16 cellular contexts compared by ENCODE assay signal in the genomic region with DNA sequence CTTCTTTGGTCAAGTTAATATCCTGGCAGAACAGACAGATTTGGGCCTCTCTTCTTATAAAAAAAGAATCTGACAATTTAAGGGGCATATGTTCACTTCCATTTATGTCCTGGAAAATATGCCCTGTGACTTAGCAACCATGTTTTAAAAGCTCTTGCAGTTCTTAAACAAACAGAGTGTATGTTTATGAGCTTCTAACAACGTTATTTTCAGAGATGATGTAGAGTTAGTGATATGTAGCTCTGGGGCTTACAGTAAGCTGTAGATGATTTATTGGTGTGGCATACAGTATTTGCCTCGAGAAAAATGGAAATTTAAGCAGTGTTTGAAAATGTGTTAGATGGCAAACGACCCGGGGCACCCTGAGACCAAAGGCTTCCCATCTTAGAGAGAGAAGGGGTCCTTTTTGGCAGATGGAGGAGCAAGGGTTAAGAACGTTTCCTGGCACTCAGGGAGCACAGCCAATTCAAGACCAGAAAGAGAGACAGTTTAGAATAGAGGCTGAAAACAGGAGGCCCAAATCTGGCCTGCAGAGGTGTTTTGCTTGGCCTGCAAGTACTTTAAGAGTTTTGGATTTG.
DNase-seq lines count a peak whose midpoint lies in the region; ATAC-seq and TF ChIP-seq lines count a peak whose summit lies in the region.
"Had no signal": no experiment of that assay in that cellular context is flagged by ENCODE, and none has a peak within 500 bp of the region (broad histone marks: within the 10 kb centered on the region; RNA-seq: fewer than 3 reads in every experiment).

No MANE protein-coding gene starts in this region.

- H3K27me3 Mint-ChIP-seq in HFFc6 (ENCODE audit: insufficient read depth): no peaks in the 10 kb centered on the region
- H3K27me3 Mint-ChIP-seq: activated naive CD8-positive, alpha-beta T cell had no signal

- 32% methylated on average over 5 of the region's 5 CpGs for WGBS in hepatocyte (ENCODE audit: low lambda C conversion rate, missing lambda C conversion rate)

- H3K4me3 Mint-ChIP-seq in HFFc6: peak overlapping the region; percentile 27
- H3K4me3 Mint-ChIP-seq: activated naive CD8-positive, alpha-beta T cell; activated T-cell treated with anti-CD3 and anti-CD28 coated beads, Interleukin-2, amount 50 U/mL, for 4 hours had no signal

- peaks cover 85% of the 10 kb centered on the region for H3K4me1 Mint-ChIP-seq in HFFc6 (ENCODE audit: low read depth)

- H3K9me2 ChIP-seq in hepatocyte (replicated peaks; ENCODE audit: insufficient read depth): no peaks in the 10 kb centered on the region

- H3K9me3 ChIP-seq in hepatocyte (ENCODE audit: low read depth) (no peaks in the 10 kb centered on the region), gastrocnemius medialis (no peaks in the 10 kb centered on the region)
- H3K9me3 ChIP-seq: BE2C, breast epithelium had no signal

- peak overlapping the region; percentile 10 for H3K4me2 ChIP-seq in hepatocyte

- no peak for TF ChIP-seq POLR2A in gastrocnemius medialis (IDR thresholded peaks at IDR 0.05)

- peak overlapping the region; percentile 84 for H3K27ac ChIP-seq in hepatocyte
- peak overlapping the region; percentile 0 to 17 (median 7) for H3K27ac ChIP-seq in gastrocnemius medialis
- H3K27ac ChIP-seq: breast epithelium had no signal

- in situ Hi-C loops in gastrocnemius medialis (cut with MboI; ENCODE audit: low sequenced_read_pairs in 4 of 4): no loop called here

- H3K9me3 Mint-ChIP-seq in HFFc6: no peaks in the 10 kb centered on the region
- H3K9me3 Mint-ChIP-seq: activated T-cell treated with anti-CD3 and anti-CD28 coated beads, Interleukin-2, amount 50 U/mL, for 4 hours had no signal

- peak; percentile 80 for DNase-seq in HFFc6
- peak; percentile 26 to 41 for DNase-seq in NCI-H526 (lab: John Stamatoyannopoulos, UW)
- peak; percentile 44 for DNase-seq in hepatocyte (ENCODE audit: low spot score)
- DNase-seq in gastrocnemius medialis: no peak
- no peak for DNase-seq in activated CD8-positive, alpha-beta memory T cell treated with anti-CD3 and anti-CD28 coated beads for 24 hours
- no peak for DNase-seq in RPMI8226
- DNase-seq: activated CD4-positive, alpha-beta T cell treated with anti-CD3 and anti-CD28 coated beads, Interleukin-2, amount 50 U/mL, for 4 hours; activated T-cell treated with anti-CD3 and anti-CD28 coated beads, Interleukin-2, amount 50 U/mL, for 4 hours; BE2C; kidney; NCI-H1436; occipital lobe; stimulated activated CD4-positive, alpha-beta T cell treated with anti-CD3 and anti-CD28 coated beads, Interleukin-4, amount 100 ng/mL, for 4 hours had no signal

- no peak for ATAC-seq in gastrocnemius medialis
- ATAC-seq in HG03159 (IDR thresholded peaks at IDR 0.05; ENCODE audit: unreplicated experiment): no peak
- ATAC-seq: activated T-cell treated with anti-CD3 and anti-CD28 coated beads, Interleukin-2, amount 50 U/mL, for 4 hours had no signal

- H3K4me3 ChIP-seq in hepatocyte: no peak overlapping the region
- no peak overlapping the region for H3K4me3 ChIP-seq in gastrocnemius medialis
- H3K4me3 ChIP-seq: breast epithelium had no signal

- no peaks in the 10 kb centered on the region for H3K36me3 Mint-ChIP-seq in HFFc6 (ENCODE audit: low read depth)
- H3K36me3 Mint-ChIP-seq: activated naive CD8-positive, alpha-beta T cell had no signal

- no peaks in the 10 kb centered on the region for H3K79me2 ChIP-seq in hepatocyte

- no peaks in the 10 kb centered on the region for H3K36me3 ChIP-seq in hepatocyte (replicated peaks; ENCODE audit: insufficient read depth, low read depth)
- no peaks in the 10 kb centered on the region for H3K36me3 ChIP-seq in gastrocnemius medialis
- H3K36me3 ChIP-seq: BE2C, breast epithelium had no signal

- H3K27me3 ChIP-seq in hepatocyte (no peaks in the 10 kb centered on the region), gastrocnemius medialis (no peaks in the 10 kb centered on the region)
- H3K27me3 ChIP-seq: BE2C, breast epithelium had no signal

- H3K4me1 ChIP-seq in hepatocyte (ENCODE audit: insufficient read depth): peaks cover 47% of the 10 kb centered on the region
- peaks cover 51 to 53% of the 10 kb centered on the region in 2 donors for H3K4me1 ChIP-seq in gastrocnemius medialis
- H3K4me1 ChIP-seq: breast epithelium had no signal

- H3K27ac Mint-ChIP-seq in HFFc6: peak overlapping the region; percentile 73
- H3K27ac Mint-ChIP-seq: activated naive CD8-positive, alpha-beta T cell had no signal

- no peaks in the 10 kb centered on the region for H4K20me1 ChIP-seq in hepatocyte (ENCODE audit: insufficient read depth, poor library complexity, severe bottlenecking)

- H2AFZ ChIP-seq in hepatocyte: no peak overlapping the region

- TF ChIP-seq CTCF in HFFc6 (IDR thresholded peaks at IDR 0.05): no peak
- no peak for TF ChIP-seq CTCF in hepatocyte (IDR thresholded peaks at IDR 0.05; ENCODE audit: poor library complexity)
- TF ChIP-seq CTCF in gastrocnemius medialis (IDR thresholded peaks at IDR 0.05 in 4 of 5, conservative IDR thresholded peaks at IDR 0.05 in 1 of 5): no peak

- intact Hi-C loops in gastrocnemius medialis (cut with DNase I; ENCODE audit: low total_unique reads): no loop called here

Comparison
In these comparisons a context has a peak if more than half of its experiments do, and no peak if none do; other contexts are left out.
1. DNase-seq: peak in HFFc6 (single experiment), NCI-H526 (2 of 2) and hepatocyte (single experiment); none in gastrocnemius medialis (0 of 2), activated CD8-positive, alpha-beta memory T cell treated with anti-CD3 and anti-CD28 coated beads for 24 hours (single experiment) and RPMI8226 (single experiment).